In the genomic region with DNA sequence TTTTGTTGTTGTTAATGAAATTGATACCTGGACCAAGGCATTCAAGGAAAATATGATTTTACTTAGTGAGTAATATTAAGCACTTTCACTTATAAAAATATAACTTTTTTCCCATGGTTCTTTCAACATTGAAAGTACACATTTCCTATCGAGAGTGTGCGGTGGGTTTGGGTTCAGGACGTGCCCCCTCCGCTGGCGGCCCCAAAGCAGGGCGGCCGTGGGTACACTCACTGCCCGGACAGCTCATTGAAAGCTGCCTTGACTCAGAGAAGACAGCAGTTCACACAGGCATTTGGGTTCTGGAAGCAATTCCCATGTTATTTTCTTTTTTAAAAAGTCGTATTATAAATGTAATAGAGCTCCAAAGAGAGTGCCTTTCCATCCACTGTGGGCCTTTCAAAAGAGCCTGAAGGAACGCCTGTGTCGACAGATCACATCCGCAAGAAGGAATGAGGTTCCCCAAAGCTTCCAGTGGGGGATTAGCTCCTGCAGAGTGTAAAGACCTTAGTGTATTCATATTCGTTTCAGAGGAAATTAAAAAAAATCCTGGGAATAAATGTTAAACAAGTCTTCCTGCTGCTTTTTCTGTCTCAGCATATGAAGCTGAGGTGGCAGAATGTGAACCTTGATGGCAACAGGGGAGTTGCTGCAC, we compare ENCODE assay signal across 1 cellular context.
TF ChIP-seq lines count a peak whose summit lies in the region.

No MANE protein-coding gene starts in this region.

TF ChIP-seq in H1, 55 proteins besides CTCF, POLR2A, EP300 and RAD21:
- TF ChIP-seq USF2 (IDR thresholded peaks at IDR 0.05; ENCODE audit: low read length) (no peak), TCF12 (IDR thresholded peaks at IDR 0.05; ENCODE audit: low read depth, low read length) (no peak), KDM5A (IDR thresholded peaks at IDR 0.05; ENCODE audit: low read length) (no peak), SIRT6 (IDR thresholded peaks at IDR 0.05; ENCODE audit: low read length) (no peak), ZNF274 (IDR thresholded peaks at IDR 0.05; ENCODE audit: borderline replicate concordance, extremely low read depth, low read length) (no peak)
